Comparison of ENCODE assay signal across 8 cellular contexts in the genomic region with DNA sequence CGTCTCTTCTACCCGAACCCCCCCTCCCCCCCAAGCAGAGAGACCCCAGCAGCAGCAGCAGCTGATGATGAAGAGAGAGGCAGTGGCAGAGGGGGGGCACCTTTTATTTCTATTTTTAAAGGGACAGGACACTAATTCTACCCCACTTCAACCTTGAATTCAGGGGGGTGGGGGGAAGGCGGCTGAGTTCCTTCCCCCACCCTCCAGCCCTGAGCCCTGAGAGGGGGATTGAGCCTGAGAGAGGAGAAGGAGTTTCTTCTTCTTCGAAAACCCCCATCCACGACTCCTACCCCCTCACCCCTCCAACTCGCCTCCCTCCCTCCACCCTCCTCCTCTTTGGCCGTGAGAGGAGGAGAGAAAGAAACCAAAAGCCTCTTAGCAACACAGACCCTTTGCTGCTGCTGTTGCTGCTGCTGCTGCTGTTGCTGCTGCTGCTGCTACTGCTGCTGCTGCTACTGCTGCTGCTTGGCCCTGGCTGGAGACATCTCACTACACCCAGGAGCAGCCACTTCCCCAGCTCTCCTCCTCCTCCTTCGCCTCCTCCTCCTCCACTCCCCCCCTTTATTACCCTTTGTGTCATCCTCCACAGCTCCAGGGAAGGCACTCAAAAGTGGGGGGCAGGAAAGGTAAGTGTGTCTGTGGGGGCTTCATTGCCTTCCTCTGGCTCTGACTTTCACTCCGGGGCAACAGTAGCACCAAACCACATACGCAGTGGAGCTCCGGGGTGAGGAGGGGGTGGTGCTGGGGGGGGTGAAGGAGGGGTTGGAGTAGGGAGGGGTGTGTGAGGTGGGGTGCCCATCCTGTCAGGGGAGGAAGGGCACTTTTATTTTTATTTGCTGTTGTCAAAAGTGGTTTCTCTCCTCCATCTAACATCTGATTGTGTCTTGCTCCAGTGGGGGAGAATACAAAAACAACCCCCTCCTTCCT. TPM values are rescaled to one million over a fixed set of nuclear protein-coding genes. Genes with fewer than 3 reads are reported as not detected.
DNase-seq lines count a peak whose midpoint lies in the region; ATAC-seq and TF ChIP-seq lines count a peak whose summit lies in the region.

A gene (plus strand): TSS at position 33 of the 927 bp plus-strand sequence.

- peaks cover 7% of the 10 kb centered on the region; the same call in 1 of the 2 replicates for H4K20me1 ChIP-seq in IMR-90 (ENCODE audit: insufficient read depth, low read length)

- H2BK15ac ChIP-seq in IMR-90 (ENCODE audit: low read depth, low read length), result peak within 1 kb of the TSS; percentile 37; the same call in 1 of the 3 replicates

- peak; percentile 32; the same call in 1 of the 2 replicates for TF ChIP-seq POLR2A in IMR-90 (IDR thresholded peaks at IDR 0.05; ENCODE audit: low read depth, low read length)

- H2BK20ac ChIP-seq in IMR-90 (ENCODE audit: low read depth, low read length), result peak within 1 kb of the TSS; percentile 3; the same call in 1 of the 2 replicates

- peak within 1 kb of the TSS; percentile 85 for H3K4ac ChIP-seq in IMR-90 (ENCODE audit: low read depth, low read length)

- dilution Hi-C loops in IMR-90 (cut with HindIII; ENCODE audit: low sequenced_read_pairs, unreplicated experiment), result no loop called here

- WGBS in IMR-90 (ENCODE audit: extremely low coverage in 2 of 2, insufficient read length in 1 of 2), 2 experiments, result no CpG with 5 or more reads among the region's 11 CpGs

- 0 out of 2 replicates have a peak, but pooled peaks cover under 1% of the 10 kb centered on the region for H3K9me1 ChIP-seq in IMR-90 (ENCODE audit: insufficient read depth, low read length)

- no peaks in the 10 kb centered on the region for H3K36me3 Mint-ChIP-seq in chondrocyte (ENCODE audit: low read depth)

- TF ChIP-seq CTCF in IMR-90 (conservative IDR thresholded peaks at IDR 0.05; ENCODE audit: low read depth, low read length) (no peak), chondrocyte (IDR thresholded peaks at IDR 0.05) (no peak)

- H3K18ac ChIP-seq in IMR-90 (ENCODE audit: low read depth, low read length), result peak within 1 kb of the TSS; percentile 33

- H4K5ac ChIP-seq in IMR-90 (ENCODE audit: low read depth, low read length), result peak within 1 kb of the TSS; percentile 51

- peak within 1 kb of the TSS; percentile 97 for H2BK5ac ChIP-seq in IMR-90 (ENCODE audit: low read depth, low read length, poor library complexity, severe bottlenecking)

- H3K27me3 ChIP-seq in IMR-90 (ENCODE audit: control insufficient read depth, insufficient read depth, low read length), result no peaks in the 10 kb centered on the region

- H3K9ac ChIP-seq in IMR-90 (ENCODE audit: low read depth, low read length), result peak within 1 kb of the TSS; percentile 88

- in situ Hi-C loops in G401 (cut with HindIII; ENCODE audit: low sequenced_read_pairs) (no loop called here), IMR-90 (cut with MboI; ENCODE audit: low sequenced_read_pairs) (no loop called here)

- TSS peak; percentile 62 for BruUV-seq in IMR-90 (replicated peaks; lab: Mats Ljungman, UMichigan)

- DNase-seq in G401 (ENCODE audit: low spot score), result no peak
- DNase-seq in IMR-90, result peak; percentile 58
- DNase-seq in T-helper 22 cell (ENCODE audit: low read depth), result peak; percentile 41
- no peak for DNase-seq in chondrocyte (ENCODE audit: low spot score)
- DNase-seq in left kidney (ENCODE audit: low read depth, low spot score), result peak; percentile 89
- peak; percentile 56 for DNase-seq in stimulated activated CD4-positive, alpha-beta T cell treated with anti-CD3 and anti-CD28 coated beads, Interleukin-4, amount 100 ng/mL, for 1 hour

- peak within 1 kb of the TSS; percentile 70 for H3K23ac ChIP-seq in IMR-90 (ENCODE audit: low read depth, low read length)

- H3K4me1 ChIP-seq in IMR-90 (ENCODE audit: control insufficient read depth, insufficient read depth, low read length), result 0 out of 2 replicates have a peak, but pooled peaks cover 2% of the 10 kb centered on the region

- H2AK9ac ChIP-seq in IMR-90 (replicated peaks; ENCODE audit: low read depth, low read length, poor library complexity), result peak within 1 kb of the TSS; percentile 99

- POLR2A ChIA-PET in IMR-90 (lab: Charles Lee; ENCODE audit: unreplicated experiment), result interaction anchor here (0.6 kb wide), 3 partner anchors 16 to 749 kb away, joined by 3 to 10 read pairs (median 4); no protein-coding TSS in a partner anchor

- H3K27ac ChIP-seq in IMR-90 (ENCODE audit: insufficient read depth, low read length), result peak within 1 kb of the TSS; percentile 92

- peak within 1 kb of the TSS; percentile 100 for H3K4me3 Mint-ChIP-seq in chondrocyte (ENCODE audit: unreplicated experiment)

- H3K9me3 ChIP-seq in IMR-90 (ENCODE audit: control insufficient read depth, insufficient read depth, low read length), result no peaks in the 10 kb centered on the region

- peak within 1 kb of the TSS; percentile 82 for H3K14ac ChIP-seq in IMR-90 (replicated peaks; ENCODE audit: low read depth, low read length)

- peak within 1 kb of the TSS; percentile 64 for H2BK120ac ChIP-seq in IMR-90 (ENCODE audit: low read depth, low read length)

- ATAC-seq in GM21528 (IDR thresholded peaks at IDR 0.05; ENCODE audit: low FRiP score, unreplicated experiment) (peak; percentile 44), IMR-90 (ENCODE audit: low read depth) (peak; percentile 30), HG03469 (IDR thresholded peaks at IDR 0.05; ENCODE audit: unreplicated experiment) (no peak)

- H3K79me1 ChIP-seq in IMR-90 (ENCODE audit: low read depth in 1 of 2, low read length in 2 of 2), result peaks cover 5 to 29% of the 10 kb centered on the region in 2 experiments; a peak in 2 of 4 replicates

- H3K27ac Mint-ChIP-seq in chondrocyte (ENCODE audit: unreplicated experiment), result peak within 1 kb of the TSS; percentile 98

- H4K91ac ChIP-seq in IMR-90 (ENCODE audit: insufficient read depth, low read depth, low read length), result peak within 1 kb of the TSS; percentile 92

- CTCF ChIA-PET in IMR-90 (lab: Yijun Ruan, JAX), result interaction anchor here (0.6 to 1.4 kb wide), 5 partner anchors 8 to 1304 kb away, joined by 3 to 6 read pairs (median 4); no protein-coding TSS in a partner anchor

- H4K8ac ChIP-seq in IMR-90 (ENCODE audit: low read depth in 2 of 2, low read length in 2 of 2), result peak within 1 kb of the TSS; percentile 5 to 90

- peaks cover under 1% of the 10 kb centered on the region; the same call in 1 of the 2 replicates for H3K36me3 ChIP-seq in IMR-90 (ENCODE audit: control insufficient read depth, insufficient read depth, low read length)

- peak within 1 kb of the TSS; percentile 88 for H2AK5ac ChIP-seq in IMR-90 (ENCODE audit: low read depth, low read length)

- no peak; the same call in 1 of the 2 replicates for TF ChIP-seq RAD21 in IMR-90 (IDR thresholded peaks at IDR 0.05; ENCODE audit: low read length)

- intact Hi-C loops in IMR-90 (cut with micrococcal nuclease), result loop anchor here (5.0 kb wide), 1 partner anchor 251 kb away; no protein-coding TSS in a partner anchor

- H3K4me2 ChIP-seq in IMR-90 (ENCODE audit: low read depth, low read length), result peak within 1 kb of the TSS; percentile 88

- peak within 1 kb of the TSS; percentile 82 for H3K56ac ChIP-seq in IMR-90 (ENCODE audit: extremely low read depth, insufficient read depth, low read length)

- H3K9me3 Mint-ChIP-seq in chondrocyte (ENCODE audit: low read depth), result no peaks in the 10 kb centered on the region

- H2AFZ ChIP-seq in IMR-90 (replicated peaks; ENCODE audit: low read length, poor library complexity), result peak within 1 kb of the TSS; percentile 95

- H3K4me3 ChIP-seq in IMR-90 (ENCODE audit: insufficient read depth, low read depth, low read length), result peak within 1 kb of the TSS; percentile 96

- no peaks in the 10 kb centered on the region for H3K27me3 Mint-ChIP-seq in chondrocyte (ENCODE audit: low read depth)

- H3K4me1 Mint-ChIP-seq in chondrocyte (ENCODE audit: low read depth), result peaks cover 49% of the 10 kb centered on the region

TF ChIP-seq in IMR-90, 13 proteins besides CTCF, POLR2A, EP300 and RAD21 (continues in another document):
- no peak for TF ChIP-seq CEBPB (IDR thresholded peaks at IDR 0.05; ENCODE audit: low read depth, low read length)
- peak; percentile 40 for TF ChIP-seq MAZ (IDR thresholded peaks at IDR 0.05; ENCODE audit: borderline replicate concordance, low read depth, low read length)
- TF ChIP-seq, protein P1, sequence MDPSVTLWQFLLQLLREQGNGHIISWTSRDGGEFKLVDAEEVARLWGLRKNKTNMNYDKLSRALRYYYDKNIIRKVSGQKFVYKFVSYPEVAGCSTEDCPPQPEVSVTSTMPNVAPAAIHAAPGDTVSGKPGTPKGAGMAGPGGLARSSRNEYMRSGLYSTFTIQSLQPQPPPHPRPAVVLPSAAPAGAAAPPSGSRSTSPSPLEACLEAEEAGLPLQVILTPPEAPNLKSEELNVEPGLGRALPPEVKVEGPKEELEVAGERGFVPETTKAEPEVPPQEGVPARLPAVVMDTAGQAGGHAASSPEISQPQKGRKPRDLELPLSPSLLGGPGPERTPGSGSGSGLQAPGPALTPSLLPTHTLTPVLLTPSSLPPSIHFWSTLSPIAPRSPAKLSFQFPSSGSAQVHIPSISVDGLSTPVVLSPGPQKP (IDR thresholded peaks at IDR 0.05; ENCODE audit: borderline replicate concordance, low read depth, low read length), result no peak
- no peak for TF ChIP-seq MAFK (IDR thresholded peaks at IDR 0.05; ENCODE audit: low read depth, low read length)
- no peak for TF ChIP-seq SMC3 (IDR thresholded peaks at IDR 0.05; ENCODE audit: low read depth, low read length)
- no peak for TF ChIP-seq RCOR1 (IDR thresholded peaks at IDR 0.05; ENCODE audit: insufficient replicate concordance, low read length)
- TF ChIP-seq, protein P2, sequence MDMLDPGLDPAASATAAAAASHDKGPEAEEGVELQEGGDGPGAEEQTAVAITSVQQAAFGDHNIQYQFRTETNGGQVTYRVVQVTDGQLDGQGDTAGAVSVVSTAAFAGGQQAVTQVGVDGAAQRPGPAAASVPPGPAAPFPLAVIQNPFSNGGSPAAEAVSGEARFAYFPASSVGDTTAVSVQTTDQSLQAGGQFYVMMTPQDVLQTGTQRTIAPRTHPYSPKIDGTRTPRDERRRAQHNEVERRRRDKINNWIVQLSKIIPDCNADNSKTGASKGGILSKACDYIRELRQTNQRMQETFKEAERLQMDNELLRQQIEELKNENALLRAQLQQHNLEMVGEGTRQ (IDR thresholded peaks at IDR 0.05; ENCODE audit: low read depth, low read length), result no peak
- no peak for TF ChIP-seq BHLHE40 (IDR thresholded peaks at IDR 0.05; ENCODE audit: low read depth, low read length)
- TF ChIP-seq NFE2L2 (IDR thresholded peaks at IDR 0.05; ENCODE audit: low read depth, low read length), result no peak
- 0 out of 2 replicates have a peak, but pooled peaks have one; percentile 4 for TF ChIP-seq MXI1 (IDR thresholded peaks at IDR 0.05; ENCODE audit: borderline replicate concordance, low read depth, low read length)
- no peak for TF ChIP-seq CHD1 (IDR thresholded peaks at IDR 0.05; ENCODE audit: low read depth, low read length)
- no peak for TF ChIP-seq RFX5 (IDR thresholded peaks at IDR 0.05; ENCODE audit: low read depth, low read length)

RNA-seq across cellular contexts. Expression of the gene that starts here (rescaled TPM):
- 11.4 and 14.5 TPM in 2 replicates for total RNA-seq in G401 (2014; rRNA removed; shearing (Covaris generic))
- total RNA-seq in IMR-90 (2012; rRNA removed) (14.2 and 17.5 TPM in 2 replicates), chondrocyte (31.1 to 60.5 TPM (median 34.6 TPM) in 3 replicates)
- polyA plus RNA-seq in IMR-90 (2012; rRNA removed), result 9.8 and 10.3 TPM in 2 replicates
- polyA plus RNA-seq in IMR-90 (2012; cell fraction: cytosol; rRNA removed), result 4.1 and 4.6 TPM in 2 replicates
- polyA plus RNA-seq in IMR-90 (2012; cell fraction: nucleus; rRNA removed; ENCODE audit: low replicate concordance), result 9.1 and 19.6 TPM in 2 replicates

Comparison
In these comparisons a context has a peak if more than half of its experiments do, and no peak if none do; other contexts are left out.
1. DNase-seq: peak in IMR-90 (single experiment), T-helper 22 cell (single experiment), left kidney (single experiment) and stimulated activated CD4-positive, alpha-beta T cell treated with anti-CD3 and anti-CD28 coated beads, Interleukin-4, amount 100 ng/mL, for 1 hour (single experiment); none in G401 (single experiment) and chondrocyte (single experiment).